In the genomic region with DNA sequence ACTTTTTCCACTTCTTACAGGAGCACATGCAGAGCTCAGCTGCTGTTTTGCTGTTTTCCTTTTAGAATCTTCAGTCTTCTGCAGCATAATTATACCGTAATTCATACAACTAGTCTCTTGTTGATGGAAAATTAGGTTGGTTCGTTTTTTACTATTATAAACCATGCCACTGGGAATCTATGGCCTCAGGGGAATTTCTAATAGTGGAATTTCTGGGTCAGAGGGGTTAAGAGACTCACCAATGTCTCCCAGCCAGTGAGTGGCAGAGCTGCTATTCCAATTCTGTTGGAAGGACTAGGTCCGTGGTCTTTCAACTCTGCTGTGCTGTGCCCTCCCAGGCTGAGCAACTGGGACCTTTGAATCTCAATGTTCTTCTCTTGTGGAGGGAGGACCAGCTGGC, we compare ENCODE assay signal across 23 cellular contexts.
A peak's percentile ranks its signal among the peaks of the same experiment; 100 is the strongest.
DNase-seq lines count a peak whose midpoint lies in the region; ATAC-seq and TF ChIP-seq lines count a peak whose summit lies in the region.
"Had no signal": no experiment of that assay in that cellular context is flagged by ENCODE, and none has a peak within 500 bp of the region (broad histone marks: within the 10 kb centered on the region; RNA-seq: fewer than 3 reads in every experiment).

No MANE protein-coding gene starts in this region.

- no peak overlapping the region for H3K27ac ChIP-seq in BLaER1 treated with 17β-estradiol and CSF1 and Interleukin-3, amounts not matched to agents 10 nM and 100 nM
- H3K27ac ChIP-seq in dorsolateral prefrontal cortex (peak overlapping the region in 36 of 59 donors; percentile 1 to 99 (median 43)), substantia nigra (ENCODE audit: low read depth, low read length, poor library complexity, severe bottlenecking) (peak overlapping the region; percentile 26)
- H3K27ac ChIP-seq: PC-9, SK-N-MC had no signal

- TF ChIP-seq CTCF in dorsolateral prefrontal cortex (IDR thresholded peaks at IDR 0.05 in 54 of 56, conservative IDR thresholded peaks at IDR 0.05 in 2 of 56; ENCODE audit: low read depth in 1 of 56, partially characterized antibody in 56 of 56), result no peak
- TF ChIP-seq CTCF in GM13976 (IDR thresholded peaks at IDR 0.05; ENCODE audit: borderline replicate concordance, control extremely low read depth, extremely low read depth, insufficient read depth, missing control alignments), result no peak

- ATAC-seq in HG03025 (IDR thresholded peaks at IDR 0.05; ENCODE audit: low FRiP score, unreplicated experiment) (no peak), HG03571 (IDR thresholded peaks at IDR 0.05; ENCODE audit: unreplicated experiment) (no peak)
- ATAC-seq: HCT116 had no signal

- H3K9me3 ChIP-seq in BLaER1 treated with 17β-estradiol and CSF1 and Interleukin-3, amounts not matched to agents 10 nM and 100 nM (replicated peaks in 1 of 11), result no peaks in the 10 kb centered on the region
- H3K9me3 ChIP-seq: Caco-2 had no signal

- no peak overlapping the region for H3K4me3 ChIP-seq in BLaER1 treated with 17β-estradiol and CSF1 and Interleukin-3, amounts not matched to agents 10 nM and 100 nM
- no peak overlapping the region for H3K4me3 ChIP-seq in dorsolateral prefrontal cortex
- H3K4me3 ChIP-seq: PC-9, SK-N-MC had no signal

- no peaks in the 10 kb centered on the region for H3K27me3 ChIP-seq in BLaER1 treated with 17β-estradiol and CSF1 and Interleukin-3, amounts not matched to agents 10 nM and 100 nM
- no peaks in the 10 kb centered on the region for H3K27me3 ChIP-seq in dorsolateral prefrontal cortex

- H4K20me1 ChIP-seq in BLaER1 treated with 17β-estradiol and CSF1 and Interleukin-3, amounts not matched to agents 10 nM and 100 nM, result no peaks in the 10 kb centered on the region

- peaks cover 11 to 42% (median 27%) of the 10 kb centered on the region in 10 experiments for H3K4me1 ChIP-seq in BLaER1 treated with 17β-estradiol and CSF1 and Interleukin-3, amounts not matched to agents 10 nM and 100 nM
- H3K4me1 ChIP-seq: Caco-2 had no signal

- intact Hi-C loops in dorsolateral prefrontal cortex (cut with DNase I), result loop anchor here (5.0 to 10.0 kb wide), 2 partner anchors 70 to 87 kb away; no protein-coding TSS in a partner anchor

- in situ Hi-C loops in GM13976 (cut with MboI; ENCODE audit: low sequenced_read_pairs, unreplicated experiment), result no loop called here

- H3K4me2 ChIP-seq in BLaER1 treated with 17β-estradiol and CSF1 and Interleukin-3, amounts not matched to agents 10 nM and 100 nM, result peak overlapping the region in 6 of 11 experiments; percentile 0 to 26 (median 11); a peak in 6 of 22 replicates
- H3K4me2 ChIP-seq: PC-9 had no signal

- DNase-seq in M059J (ENCODE audit: low read depth) (peak; percentile 86), dorsolateral prefrontal cortex (no peak), substantia nigra (lab: John Stamatoyannopoulos, UW) (no peak), GM13976 (ENCODE audit: low spot score) (no peak)
- DNase-seq: C1 segment of cervical spinal cord; Caco-2; CD4-positive, alpha-beta memory T cell; MV-4-11; NCI-H1105; NCI-H1436 treated with DMSO at 0.1 percent for 48 hours; NCI-H187 treated with DMSO at 0.1 percent for 48 hours; NCI-H2107; NCI-H524; NCI-H774; NK-92 treated with Interleukin-12 subunit alpha and Interleukin-12 subunit beta, amount 100 ng/mL, for 24 hours; PC-9; RPMI8226; SHP77 treated with DMSO at 0.1 percent for 48 hours had no signal

- no peak overlapping the region for H3K9ac ChIP-seq in BLaER1 treated with 17β-estradiol and CSF1 and Interleukin-3, amounts not matched to agents 10 nM and 100 nM

- H3K36me3 ChIP-seq in BLaER1 treated with 17β-estradiol and CSF1 and Interleukin-3, amounts not matched to agents 10 nM and 100 nM, result no peaks in the 10 kb centered on the region

Comparison
In these comparisons a context has a peak if more than half of its experiments do, and no peak if none do; other contexts are left out.
1. H3K27ac ChIP-seq: peak in dorsolateral prefrontal cortex (36 of 59) and substantia nigra (single experiment); none in BLaER1 treated with 17β-estradiol and CSF1 and Interleukin-3, amounts not matched to agents 10 nM and 100 nM (0 of 11).